In the genomic region with DNA sequence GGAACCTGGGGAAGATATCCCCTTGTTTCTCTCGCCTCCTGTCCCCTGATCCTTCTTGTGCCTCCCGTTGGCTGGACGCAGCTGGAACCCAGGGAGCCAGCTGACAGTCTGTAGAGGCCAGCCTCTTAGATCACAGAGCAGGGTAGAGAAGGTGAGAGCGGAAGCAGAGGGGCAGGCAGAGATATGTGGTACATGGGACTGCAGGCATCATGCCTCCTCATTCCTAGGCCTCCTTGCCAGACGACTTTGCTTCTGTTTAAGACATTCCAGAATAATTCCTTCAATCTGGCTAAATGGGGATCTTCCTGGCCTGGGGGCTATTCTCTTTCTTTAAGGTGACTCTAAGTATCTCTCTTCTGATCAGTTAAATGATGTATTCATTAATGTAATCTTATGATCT, we compare ENCODE assay signal across 26 cellular contexts.
A peak's percentile ranks its signal among the peaks of the same experiment; 100 is the strongest.
DNase-seq lines count a peak whose midpoint lies in the region; ATAC-seq, FAIRE-seq and TF ChIP-seq lines count a peak whose summit lies in the region.
"Had no signal": no experiment of that assay in that cellular context is flagged by ENCODE, and none has a peak within 500 bp of the region (broad histone marks: within the 10 kb centered on the region; RNA-seq: fewer than 3 reads in every experiment).

No MANE protein-coding gene starts in this region.

- no peaks in the 10 kb centered on the region for H3K9me2 ChIP-seq in OCI-LY7 (ENCODE audit: insufficient read depth, low read length)

- H3K9ac ChIP-seq in mesendoderm (ENCODE audit: low read length): no peak overlapping the region
- H3K9ac ChIP-seq: BLaER1 treated with 17β-estradiol and CSF1 and Interleukin-3, amounts not matched to agents 10 nM and 100 nM had no signal

- no peak overlapping the region for H2AK5ac ChIP-seq in mesendoderm (ENCODE audit: low read length)

- no peaks in the 10 kb centered on the region for H3K9me3 ChIP-seq in OCI-LY7 (ENCODE audit: low read length)
- H3K9me3 ChIP-seq: A549, BE2C had no signal

- peak; percentile 24 for ATAC-seq in stimulated activated effector memory CD8-positive, alpha-beta T cell treated with anti-CD3 and anti-CD28 coated beads, Interleukin-12 subunit alpha, Interleukin-12 subunit beta, amount 100 ng/mL, for 72 hours
- ATAC-seq: A549, GM12878 had no signal

- no peak overlapping the region for H3K4me3 ChIP-seq in mesendoderm (ENCODE audit: low read length)
- H3K4me3 ChIP-seq in OCI-LY7 (ENCODE audit: low read depth, low read length, poor library complexity, severe bottlenecking): no peak overlapping the region
- H3K4me3 ChIP-seq: A549; BLaER1 treated with 17β-estradiol and CSF1 and Interleukin-3, amounts not matched to agents 10 nM and 100 nM; GM12878 had no signal

- no peak overlapping the region for H2BK5ac ChIP-seq in mesendoderm (ENCODE audit: low read length)

- POLR2A ChIA-PET in OCI-LY7 (lab: Charles Lee): no interaction called here

- no peak overlapping the region for H2BK120ac ChIP-seq in mesendoderm (ENCODE audit: low read depth, low read length)

- CTCF ChIA-PET in OCI-LY7 (lab: Charles Lee; ENCODE audit: unreplicated experiment): no interaction called here

- DNase-seq in D341Med (ENCODE audit: low spot score): peak; percentile 19
- no peak for DNase-seq in HTR-8/SVneo (ENCODE audit: insufficient read length, low spot score)
- DNase-seq in mesendoderm: peak; percentile 56
- DNase-seq in stimulated activated effector memory CD8-positive, alpha-beta T cell treated with anti-CD3 and anti-CD28 coated beads, Interleukin-12 subunit alpha, Interleukin-12 subunit beta, amount 100 ng/mL, for 72 hours (ENCODE audit: low spot score in 2 of 2): no peak
- DNase-seq in activated CD8-positive, alpha-beta memory T cell treated with anti-CD3 and anti-CD28 coated beads, Interleukin-2, amount 50 U/mL, for 48 hours: no peak
- no peak for DNase-seq in foreskin melanocyte
- DNase-seq in SIG-M5 (lab: John Stamatoyannopoulos, UW): no peak
- no peak for DNase-seq in OCI-LY7 (ENCODE audit: low spot score)
- DNase-seq: 8988T; ACHN; AML-193; BE2C; Calu3; CD4-positive, alpha-beta T cell; COR-L47; DMS153; DND-41; GDM1; GOT3; H7; HCEC 1CT had no signal

- no peaks in the 10 kb centered on the region for H4K20me1 ChIP-seq in OCI-LY7 (ENCODE audit: insufficient read depth, low read length)
- H4K20me1 ChIP-seq: BLaER1 treated with 17β-estradiol and CSF1 and Interleukin-3, amounts not matched to agents 10 nM and 100 nM had no signal

- H3K4me1 ChIP-seq in mesendoderm (ENCODE audit: control insufficient read depth, low read depth, low read length): no peaks in the 10 kb centered on the region
- H3K4me1 ChIP-seq in OCI-LY7 (ENCODE audit: insufficient read depth, low read length, poor library complexity, severe bottlenecking): peaks cover 38% of the 10 kb centered on the region
- H3K4me1 ChIP-seq: A549, BE2C had no signal

- H3K9me3 Mint-ChIP-seq in stimulated activated effector memory CD8-positive, alpha-beta T cell treated with anti-CD3 and anti-CD28 coated beads, Interleukin-12 subunit alpha, Interleukin-12 subunit beta, amount 100 ng/mL, for 72 hours: no peaks in the 10 kb centered on the region
- H3K9me3 Mint-ChIP-seq: CD14-positive monocyte; CD4-positive, alpha-beta T cell had no signal

- TF ChIP-seq CTCF in OCI-LY7 (conservative IDR thresholded peaks at IDR 0.05; ENCODE audit: low read length): no peak

- no CpG with 5 or more reads among the region's 5 CpGs for WGBS in mesendoderm (ENCODE audit: extremely low coverage, insufficient coverage, low lambda C conversion rate)

- no peaks in the 10 kb centered on the region for H3K79me1 ChIP-seq in mesendoderm (ENCODE audit: low read length)

- H2AFZ ChIP-seq in OCI-LY7 (ENCODE audit: low read length): no peak overlapping the region

- H3K27ac Mint-ChIP-seq in stimulated activated effector memory CD8-positive, alpha-beta T cell treated with anti-CD3 and anti-CD28 coated beads, Interleukin-12 subunit alpha, Interleukin-12 subunit beta, amount 100 ng/mL, for 72 hours: no peak overlapping the region
- H3K27ac Mint-ChIP-seq: CD14-positive monocyte; CD4-positive, alpha-beta T cell had no signal

- no peaks in the 10 kb centered on the region for H3K27me3 ChIP-seq in mesendoderm (ENCODE audit: insufficient read depth, low read length, poor library complexity)
- H3K27me3 ChIP-seq: BE2C; BLaER1 treated with 17β-estradiol and CSF1 and Interleukin-3, amounts not matched to agents 10 nM and 100 nM had no signal

- no peak overlapping the region for H3K18ac ChIP-seq in mesendoderm (ENCODE audit: low read length)

- no peaks in the 10 kb centered on the region for H3K4me1 Mint-ChIP-seq in stimulated activated effector memory CD8-positive, alpha-beta T cell treated with anti-CD3 and anti-CD28 coated beads, Interleukin-12 subunit alpha, Interleukin-12 subunit beta, amount 100 ng/mL, for 72 hours
- H3K4me1 Mint-ChIP-seq: CD14-positive monocyte had no signal

- no peak overlapping the region for H3K4ac ChIP-seq in mesendoderm (ENCODE audit: low read depth, low read length)

- intact Hi-C loops in OCI-LY7 (cut with micrococcal nuclease; ENCODE audit: unreplicated experiment): no loop called here

- H3K36me3 Mint-ChIP-seq in stimulated activated effector memory CD8-positive, alpha-beta T cell treated with anti-CD3 and anti-CD28 coated beads, Interleukin-12 subunit alpha, Interleukin-12 subunit beta, amount 100 ng/mL, for 72 hours: no peaks in the 10 kb centered on the region
- H3K36me3 Mint-ChIP-seq: CD14-positive monocyte had no signal

- no peak overlapping the region for H2BK15ac ChIP-seq in mesendoderm (replicated peaks; ENCODE audit: low read depth)

- H3K56ac ChIP-seq in mesendoderm (ENCODE audit: low read length): no peak overlapping the region

- no peak overlapping the region for H3K27ac ChIP-seq in mesendoderm (ENCODE audit: low read depth, low read length)
- no peak overlapping the region for H3K27ac ChIP-seq in OCI-LY7 (ENCODE audit: low read depth, low read length, poor library complexity, severe bottlenecking)
- H3K27ac ChIP-seq: A549; BLaER1 treated with 17β-estradiol and CSF1 and Interleukin-3, amounts not matched to agents 10 nM and 100 nM had no signal

- no TSS peak for BruUV-seq in OCI-LY7 (replicated peaks; lab: Mats Ljungman, UMichigan)

- no peak overlapping the region for H3K4me2 ChIP-seq in mesendoderm (ENCODE audit: low read length)
- H3K4me2 ChIP-seq in OCI-LY7 (ENCODE audit: low read length): no peak overlapping the region
- H3K4me2 ChIP-seq: A549; BLaER1 treated with 17β-estradiol and CSF1 and Interleukin-3, amounts not matched to agents 10 nM and 100 nM had no signal

- H3K36me3 ChIP-seq in mesendoderm (ENCODE audit: control insufficient read depth, insufficient read depth, low read length) (no peaks in the 10 kb centered on the region), OCI-LY7 (ENCODE audit: insufficient read depth, low read length) (no peaks in the 10 kb centered on the region)
- H3K36me3 ChIP-seq: BE2C; BLaER1 treated with 17β-estradiol and CSF1 and Interleukin-3, amounts not matched to agents 10 nM and 100 nM had no signal

- H3K79me2 ChIP-seq in mesendoderm (ENCODE audit: control insufficient read depth, insufficient read depth, low read length): no peaks in the 10 kb centered on the region
- H3K79me2 ChIP-seq in OCI-LY7 (ENCODE audit: insufficient read depth, low read depth, low read length): no peaks in the 10 kb centered on the region

- no peak overlapping the region for H4K8ac ChIP-seq in mesendoderm (ENCODE audit: low read depth, low read length)

- H4K5ac ChIP-seq in mesendoderm (ENCODE audit: low read length): no peak overlapping the region

- no peak overlapping the region for H3K23ac ChIP-seq in mesendoderm (ENCODE audit: low read length)

- FAIRE-seq in HTR-8/SVneo (lab: Jason Lieb, UNC): peak; percentile 13
- FAIRE-seq: A549, GM12878, GM18507 had no signal

- H3K4me3 Mint-ChIP-seq in stimulated activated effector memory CD8-positive, alpha-beta T cell treated with anti-CD3 and anti-CD28 coated beads, Interleukin-12 subunit alpha, Interleukin-12 subunit beta, amount 100 ng/mL, for 72 hours: no peak overlapping the region
- H3K4me3 Mint-ChIP-seq: CD14-positive monocyte; CD4-positive, alpha-beta T cell had no signal

Comparison
In these comparisons a context has a peak if more than half of its experiments do, and no peak if none do; other contexts are left out.
1. DNase-seq: peak in D341Med (single experiment) and mesendoderm (single experiment); none in HTR-8/SVneo (single experiment), stimulated activated effector memory CD8-positive, alpha-beta T cell treated with anti-CD3 and anti-CD28 coated beads, Interleukin-12 subunit alpha, Interleukin-12 subunit beta, amount 100 ng/mL, for 72 hours (0 of 2), activated CD8-positive, alpha-beta memory T cell treated with anti-CD3 and anti-CD28 coated beads, Interleukin-2, amount 50 U/mL, for 48 hours (single experiment), foreskin melanocyte (single experiment), SIG-M5 (single experiment) and OCI-LY7 (single experiment).